Comparison of ENCODE assay signal across 20 cellular contexts in genomic region chr13:43046259-43046658, GRCh38. TPM values are rescaled to one million over a fixed set of nuclear protein-coding genes. Genes with fewer than 3 reads are reported as not detected.
DNase-seq lines count a peak whose midpoint lies in the region; ATAC-seq and TF ChIP-seq lines count a peak whose summit lies in the region.
"Had no signal": no experiment of that assay in that cellular context is flagged by ENCODE, and none has a peak within 500 bp of the region (broad histone marks: within the 10 kb centered on the region; RNA-seq: fewer than 3 reads in every experiment).

No MANE protein-coding gene starts in this region.

- H4K20me1 ChIP-seq in DOHH2 (ENCODE audit: control insufficient read depth, insufficient read depth, low read depth, low read length) (no peaks in the 10 kb centered on the region), PC-3 (ENCODE audit: low read length) (no peaks in the 10 kb centered on the region), hepatocyte (ENCODE audit: insufficient read depth, poor library complexity, severe bottlenecking) (no peaks in the 10 kb centered on the region)

- no peak for TF ChIP-seq POLR2A in spleen (IDR thresholded peaks at IDR 0.05)

- ATAC-seq in PC-3: no peak
- ATAC-seq in HG02938 (IDR thresholded peaks at IDR 0.05; ENCODE audit: unreplicated experiment): no peak
- ATAC-seq: foreskin keratinocyte, SK-N-SH treated with all-trans-retinoic acid at 6 μM for 48 hours had no signal

- H3K27me3 ChIP-seq in DOHH2 (ENCODE audit: control insufficient read depth, low read length) (no peaks in the 10 kb centered on the region), PC-3 (ENCODE audit: low read length) (no peaks in the 10 kb centered on the region), hepatocyte (no peaks in the 10 kb centered on the region), spleen (replicated peaks in 1 of 7) (no peaks in the 10 kb centered on the region)
- H3K27me3 ChIP-seq: dorsolateral prefrontal cortex, foreskin keratinocyte, thyroid gland had no signal

- H3F3A ChIP-seq in DOHH2 (ENCODE audit: control insufficient read depth, insufficient read depth) (peaks cover 20% of the 10 kb centered on the region), PC-3 (ENCODE audit: low read length, unreplicated experiment) (no peaks in the 10 kb centered on the region)

- H3K4me2 ChIP-seq in DOHH2 (ENCODE audit: low read length) (peak overlapping the region; percentile 94), PC-3 (ENCODE audit: low read length) (no peak overlapping the region), hepatocyte (no peak overlapping the region)

- TF ChIP-seq CTCF in DOHH2 (IDR thresholded peaks at IDR 0.05; ENCODE audit: low read depth, low read length, poor library complexity, severe bottlenecking): no peak
- TF ChIP-seq CTCF in PC-3 (conservative IDR thresholded peaks at IDR 0.05; ENCODE audit: low read depth, low read length): no peak
- no peak for TF ChIP-seq CTCF in hepatocyte (IDR thresholded peaks at IDR 0.05; ENCODE audit: poor library complexity)
- no peak for TF ChIP-seq CTCF in spleen (IDR thresholded peaks at IDR 0.05 in 8 of 11, conservative IDR thresholded peaks at IDR 0.05 in 3 of 11)

- H2AFZ ChIP-seq in PC-3 (ENCODE audit: low read length) (no peak overlapping the region), hepatocyte (no peak overlapping the region)

- H3K79me2 ChIP-seq in DOHH2 (ENCODE audit: control insufficient read depth, low read length) (peaks cover 96% of the 10 kb centered on the region), PC-3 (ENCODE audit: low read length) (no peaks in the 10 kb centered on the region), hepatocyte (no peaks in the 10 kb centered on the region)

- H3K36me3 ChIP-seq in DOHH2 (ENCODE audit: control insufficient read depth, low read length): peaks cover 20% of the 10 kb centered on the region
- no peaks in the 10 kb centered on the region for H3K36me3 ChIP-seq in PC-3 (ENCODE audit: low read depth, low read length)
- H3K36me3 ChIP-seq in hepatocyte (replicated peaks; ENCODE audit: insufficient read depth, low read depth): no peaks in the 10 kb centered on the region
- H3K36me3 ChIP-seq in spleen: peaks cover 0 to 6% (median 0%) of the 10 kb centered on the region in 6 donors
- H3K36me3 ChIP-seq: thyroid gland had no signal

- H3K27ac ChIP-seq in DOHH2 (ENCODE audit: low read depth, low read length) (peak overlapping the region; percentile 80), PC-3 (ENCODE audit: low read length) (0 out of 2 replicates have a peak overlapping the region, but pooled peaks have one; percentile 65), hepatocyte (peak overlapping the region; percentile 82), spleen (peak overlapping the region in 5 of 8 donors; percentile 78 to 86 (median 85))
- H3K27ac ChIP-seq: RWPE1 had no signal

- CTCF ChIA-PET in PC-3 (lab: Charles Lee): no interaction called here

- no peak overlapping the region for H3K9ac ChIP-seq in PC-3 (ENCODE audit: low read length)

- peaks cover 81% of the 10 kb centered on the region for H3K4me1 ChIP-seq in DOHH2 (ENCODE audit: control insufficient read depth, low read length)
- peaks cover 13% of the 10 kb centered on the region for H3K4me1 ChIP-seq in PC-3 (ENCODE audit: insufficient read depth, low read length)
- H3K4me1 ChIP-seq in hepatocyte (ENCODE audit: insufficient read depth): peaks cover 5% of the 10 kb centered on the region
- peaks cover 22 to 97% (median 64%) of the 10 kb centered on the region in 6 donors for H3K4me1 ChIP-seq in spleen

- peak overlapping the region; percentile 68 for H3K4me3 ChIP-seq in DOHH2 (ENCODE audit: low read length)
- no peak overlapping the region for H3K4me3 ChIP-seq in PC-3 (ENCODE audit: low read length)
- H3K4me3 ChIP-seq in hepatocyte: no peak overlapping the region
- H3K4me3 ChIP-seq in spleen: no peak overlapping the region
- H3K4me3 ChIP-seq: dorsolateral prefrontal cortex, lung, thyroid gland had no signal

- H3K9me3 ChIP-seq in DOHH2 (ENCODE audit: control insufficient read depth, insufficient read depth, low read length): no peaks in the 10 kb centered on the region
- no peaks in the 10 kb centered on the region for H3K9me3 ChIP-seq in PC-3 (ENCODE audit: low read length)
- no peaks in the 10 kb centered on the region for H3K9me3 ChIP-seq in hepatocyte (ENCODE audit: low read depth)
- no peaks in the 10 kb centered on the region for H3K9me3 ChIP-seq in spleen
- H3K9me3 ChIP-seq: thyroid gland had no signal

- BruUV-seq in PC-3 (replicated peaks; lab: Mats Ljungman, UMichigan): no TSS peak

- POLR2A ChIA-PET in PC-3 (lab: Charles Lee; ENCODE audit: unreplicated experiment): no interaction called here

- WGBS in hepatocyte (ENCODE audit: low lambda C conversion rate, missing lambda C conversion rate): 96% methylated on average over 6 of the region's 6 CpGs
- WGBS in spleen, 5 donors: 95 to 96% (median 95%) methylated on average over 6 of the region's 6 CpGs

- H3K9me2 ChIP-seq in DOHH2 (replicated peaks; ENCODE audit: control insufficient read depth, low read length) (no peaks in the 10 kb centered on the region), PC-3 (replicated peaks; ENCODE audit: low read length) (no peaks in the 10 kb centered on the region), hepatocyte (replicated peaks; ENCODE audit: insufficient read depth) (no peaks in the 10 kb centered on the region)

- intact Hi-C loops in PC-3 (cut with micrococcal nuclease): no loop called here
- intact Hi-C loops in spleen (cut with DNase I; ENCODE audit: low total_unique reads): no loop called here

- DNase-seq in PC-3: no peak
- no peak for DNase-seq in hepatocyte (ENCODE audit: low spot score)
- no peak for DNase-seq in spleen
- DNase-seq in central memory CD4-positive, alpha-beta T cell: no peak
- no peak for DNase-seq in activated CD8-positive, alpha-beta memory T cell treated with anti-CD3 and anti-CD28 coated beads for 24 hours
- DNase-seq: activated T-cell treated with anti-CD3 and anti-CD28 coated beads for 4 hours, AML-193, COR-L47, dorsolateral prefrontal cortex, foreskin keratinocyte, H7, NCI-H1105 treated with DMSO at 0.1 percent for 48 hours, NCI-H2081 had no signal

RNA-seq across cellular contexts. Expression of gene DNAJC15, which starts 22.9 kb away (rescaled TPM):
- total RNA-seq in PC-3 (2014; rRNA removed) (1.9 and 12.5 TPM in 2 replicates), hepatocyte (3.5 and 4.3 TPM in 2 replicates), spleen (10 to 100 TPM in 4 of 7 donors, 1 to 10 TPM in 3; 6.7 to 13.9 (median 10.4) TPM)
- polyA plus RNA-seq in hepatocyte (10.6 and 12.4 TPM in 2 replicates), spleen (10 to 100 TPM; 11.4 to 17.4 (median 12.2) TPM)

RNA-seq across cellular contexts. Expression of gene EPSTI1, which starts 54.2 kb away (rescaled TPM):
- total RNA-seq in PC-3 (2014; rRNA removed) (1.3 and 1.9 TPM in 2 replicates), hepatocyte (22.2 and 24.5 TPM in 2 replicates), spleen (10 to 100 TPM; 12.1 to 50.2 (median 32.7) TPM)
- polyA plus RNA-seq in hepatocyte (27.7 and 31.0 TPM in 2 replicates), spleen (10 to 100 TPM in 2 of 3 donors, 1 to 10 TPM in 1; 9.9 to 14.6 (median 11.4) TPM)
- polyA plus RNA-seq: neural cell had no signal
